8 cellular contexts compared by ENCODE assay signal in the genomic region with DNA sequence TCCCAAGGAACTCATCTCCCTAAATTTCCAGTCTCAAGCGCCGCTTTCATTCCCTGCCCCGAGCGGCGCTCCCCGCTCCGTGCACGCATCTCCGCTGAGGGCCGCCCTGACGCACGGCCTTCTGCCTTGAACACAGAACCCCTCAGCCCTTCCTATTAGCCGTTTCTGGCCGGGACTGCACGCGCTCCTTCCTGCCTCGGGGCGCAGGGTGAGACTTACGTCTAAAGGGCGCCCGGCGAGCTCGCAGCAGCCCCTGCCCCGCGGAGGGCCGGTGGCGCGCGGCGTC. TPM values are rescaled to one million over a fixed set of nuclear protein-coding genes. Genes with fewer than 3 reads are reported as not detected.
DNase-seq lines count a peak whose midpoint lies in the region; ATAC-seq and TF ChIP-seq lines count a peak whose summit lies in the region.

No MANE protein-coding gene starts in this region.

- peak overlapping the region; percentile 99 for H3K27ac ChIP-seq in A673 (ENCODE audit: low read depth, low read length, poor library complexity, severe bottlenecking)
- peak overlapping the region; percentile 99 for H3K27ac ChIP-seq in brain microvascular endothelial cell

- intact Hi-C loops in A673 (cut with micrococcal nuclease; ENCODE audit: unreplicated experiment), result loop anchor here (5.0 kb wide), 1 partner anchor 100 kb away; no protein-coding TSS in a partner anchor

- POLR2A ChIA-PET in A673 (lab: Charles Lee; ENCODE audit: low non-redundant PET), result interaction anchor here (0.7 kb wide), 1 partner anchor 96 kb away, joined by 3 read pairs; no protein-coding TSS in a partner anchor

- no peaks in the 10 kb centered on the region for H3K9me3 ChIP-seq in A673 (ENCODE audit: low read depth, low read length, poor library complexity, severe bottlenecking)

- ATAC-seq in GM18498 (IDR thresholded peaks at IDR 0.05; ENCODE audit: unreplicated experiment) (peak; percentile 45), HG02852 (IDR thresholded peaks at IDR 0.05; ENCODE audit: unreplicated experiment) (peak; percentile 56)

- H3K27me3 ChIP-seq in A673 (replicated peaks; ENCODE audit: insufficient read depth, low read depth, low read length, poor library complexity) (no peaks in the 10 kb centered on the region), brain microvascular endothelial cell (replicated peaks) (no peaks in the 10 kb centered on the region), kidney epithelial cell (ENCODE audit: control insufficient read depth, insufficient read depth, low read length) (no peaks in the 10 kb centered on the region)

- in situ Hi-C loops in brain microvascular endothelial cell (cut with HindIII; ENCODE audit: low pct_ligation_motif_present, low sequenced_read_pairs), result no loop called here

- peaks cover 22% of the 10 kb centered on the region for H3K4me1 ChIP-seq in A673 (ENCODE audit: insufficient read depth, low read length, poor library complexity, severe bottlenecking)

- CTCF ChIA-PET in A673 (lab: Charles Lee), result no interaction called here

- H3K4me3 ChIP-seq in A673 (ENCODE audit: low read depth, low read length, poor library complexity, severe bottlenecking) (peak overlapping the region; percentile 76), brain microvascular endothelial cell (ENCODE audit: low read depth, low read length) (peak overlapping the region; percentile 87), kidney epithelial cell (ENCODE audit: low read depth, low read length) (peak overlapping the region; percentile 76)

- BruUV-seq in A673 (replicated peaks; lab: Mats Ljungman, UMichigan), result no TSS peak

- DNase-seq in A673 (ENCODE audit: low spot score) (peak; percentile 67), NCI-H526 (lab: John Stamatoyannopoulos, UW) (peak; percentile 9 to 74), brain microvascular endothelial cell (no peak), kidney epithelial cell (ENCODE audit: low read depth) (no peak), COLO829 (ENCODE audit: low spot score) (no peak)
- DNase-seq in stimulated activated CD4-positive, alpha-beta T cell treated with anti-CD3 and anti-CD28 coated beads, TNF-alpha, amount 100 ng/mL, for 24 hours (ENCODE audit: low read depth in 3 of 3), result peak in 2 of 3 experiments; percentile 37 to 43

- peaks cover 29% of the 10 kb centered on the region for H3K36me3 ChIP-seq in A673 (ENCODE audit: insufficient read depth, low read length, poor library complexity, severe bottlenecking)
- peaks cover 9% of the 10 kb centered on the region for H3K36me3 ChIP-seq in brain microvascular endothelial cell (replicated peaks)
- no peaks in the 10 kb centered on the region for H3K36me3 ChIP-seq in kidney epithelial cell (ENCODE audit: control insufficient read depth, insufficient read depth, low read length)

- TF ChIP-seq CTCF in A673 (conservative IDR thresholded peaks at IDR 0.05; ENCODE audit: low read depth, low read length) (no peak), brain microvascular endothelial cell (IDR thresholded peaks at IDR 0.05; ENCODE audit: low read depth, low read length, missing control alignments) (no peak), kidney epithelial cell (IDR thresholded peaks at IDR 0.05; ENCODE audit: insufficient read depth, low read length, poor library complexity, severe bottlenecking) (no peak)

RNA-seq across cellular contexts. Expression of a gene that starts 0.8 kb away (rescaled TPM):
- total RNA-seq in A673 (2021), result 125 and 130 TPM in 2 replicates
- total RNA-seq in kidney epithelial cell, result 82.9 and 83.3 TPM in 2 replicates

Comparison
In these comparisons a context has a peak if more than half of its experiments do, and no peak if none do; other contexts are left out.
1. DNase-seq: peak in A673 (single experiment), NCI-H526 (2 of 2) and stimulated activated CD4-positive, alpha-beta T cell treated with anti-CD3 and anti-CD28 coated beads, TNF-alpha, amount 100 ng/mL, for 24 hours (2 of 3); none in brain microvascular endothelial cell (single experiment), kidney epithelial cell (single experiment) and COLO829 (single experiment).
2. Peak in every context shown above with its lines, with median percentiles within 50 percentile points of each other: H3K4me3 ChIP-seq.